ENCODE assay signal across 1 cellular context in genomic region chr5:76376141-76376900, GRCh38.
TF ChIP-seq lines count a peak whose summit lies in the region.

No MANE protein-coding gene starts in this region.

TF ChIP-seq in K562, 482 proteins besides CTCF, POLR2A, EP300 and RAD21 (continued from another document):
- TF ChIP-seq ZNF609 (CRISPR knock-in tag; IDR thresholded peaks at IDR 0.05; ENCODE audit: borderline replicate concordance) (no peak), NFATC3 (IDR thresholded peaks at IDR 0.05) (no peak)
